Comparison of ENCODE assay signal across 2 cellular contexts in genomic region chr4:118281611-118282442, GRCh38.
TF ChIP-seq lines count a peak whose summit lies in the region.

No MANE protein-coding gene starts in this region.

TF ChIP-seq in WTC11, 78 proteins besides CTCF, POLR2A, EP300 and RAD21 (continued from another document):
- TF ChIP-seq ZNF532 (CRISPR knock-in tag; IDR thresholded peaks at IDR 0.05; ENCODE audit: borderline replicate concordance) (no peak), TEAD1 (CRISPR knock-in tag; IDR thresholded peaks at IDR 0.05) (0 out of 2 replicates have a peak, but pooled peaks have one; percentile 40), ZNF423 (CRISPR knock-in tag; IDR thresholded peaks at IDR 0.05) (peak; percentile 12; the same call in 1 of the 2 replicates), AR (CRISPR knock-in tag; IDR thresholded peaks at IDR 0.05) (peak; percentile 70; the same call in 1 of the 2 replicates), NR1H2 (CRISPR knock-in tag; IDR thresholded peaks at IDR 0.05) (no peak), ZNF138 (CRISPR knock-in tag; conservative IDR thresholded peaks at IDR 0.05) (no peak), NFE2L1 (CRISPR knock-in tag; IDR thresholded peaks at IDR 0.05) (no peak)

TF ChIP-seq in HepG2, 621 proteins besides CTCF, POLR2A, EP300 and RAD21 (continued from another document and continues in another):
- TF ChIP-seq TEF (CRISPR knock-in tag; IDR thresholded peaks at IDR 0.05) (no peak), KMT2B (CRISPR knock-in tag; IDR thresholded peaks at IDR 0.05) (no peak), NCOA5 (CRISPR knock-in tag; IDR thresholded peaks at IDR 0.05) (no peak), KLF15 (CRISPR knock-in tag; IDR thresholded peaks at IDR 0.05; ENCODE audit: borderline replicate concordance) (no peak), NFAT5 (CRISPR knock-in tag; IDR thresholded peaks at IDR 0.05) (no peak), ZNF138 (CRISPR knock-in tag; IDR thresholded peaks at IDR 0.05; ENCODE audit: low read depth) (no peak), ZNF530 (CRISPR knock-in tag; IDR thresholded peaks at IDR 0.05; ENCODE audit: low read depth) (no peak), ZBTB8A (CRISPR knock-in tag; IDR thresholded peaks at IDR 0.05; ENCODE audit: borderline replicate concordance, low read depth) (no peak), SAP130 (CRISPR knock-in tag; IDR thresholded peaks at IDR 0.05; ENCODE audit: low read depth) (no peak), ZNF879 (CRISPR knock-in tag; IDR thresholded peaks at IDR 0.05) (no peak), ZNF10 (CRISPR knock-in tag; IDR thresholded peaks at IDR 0.05; ENCODE audit: borderline replicate concordance, low read depth) (no peak), HNF4A (CRISPR knock-in tag; IDR thresholded peaks at IDR 0.05) (no peak), ZNF143 (CRISPR knock-in tag; IDR thresholded peaks at IDR 0.05) (no peak), CSRNP2 (CRISPR knock-in tag; conservative IDR thresholded peaks at IDR 0.05; ENCODE audit: low read depth) (no peak), ZFY (CRISPR knock-in tag; IDR thresholded peaks at IDR 0.05) (no peak), DDIT3 (CRISPR knock-in tag; IDR thresholded peaks at IDR 0.05) (no peak), HNRNPK (IDR thresholded peaks at IDR 0.05; ENCODE audit: low read depth, low read length, poor library complexity, severe bottlenecking) (no peak), ZNF775 (CRISPR knock-in tag; IDR thresholded peaks at IDR 0.05; ENCODE audit: borderline replicate concordance) (no peak), ZBTB38 (CRISPR knock-in tag; IDR thresholded peaks at IDR 0.05) (no peak), ZFP1 (CRISPR knock-in tag; IDR thresholded peaks at IDR 0.05) (no peak), ZNF746 (CRISPR knock-in tag; IDR thresholded peaks at IDR 0.05) (no peak), ZNF335 (CRISPR knock-in tag; IDR thresholded peaks at IDR 0.05) (no peak), RXRB (CRISPR knock-in tag; IDR thresholded peaks at IDR 0.05; ENCODE audit: borderline replicate concordance) (no peak), ZNF891 (CRISPR knock-in tag; IDR thresholded peaks at IDR 0.05) (no peak), JUND (CRISPR knock-in tag; IDR thresholded peaks at IDR 0.05) (no peak), ZBTB33 (CRISPR knock-in tag; IDR thresholded peaks at IDR 0.05) (0 out of 2 replicates have a peak, but pooled peaks have one; percentile 13), BCL3 (CRISPR knock-in tag; IDR thresholded peaks at IDR 0.05) (no peak), RBM22 (optimal IDR thresholded peaks at IDR 0.05; ENCODE audit: low read length) (peak; percentile 99), MBD4 (IDR thresholded peaks at IDR 0.05; ENCODE audit: borderline replicate concordance, low read length) (peak; percentile 1; the same call in 1 of the 2 replicates), ZNF468 (CRISPR knock-in tag; IDR thresholded peaks at IDR 0.05) (no peak), ZSCAN22 (CRISPR knock-in tag; IDR thresholded peaks at IDR 0.05) (no peak), DMTF1 (CRISPR knock-in tag; IDR thresholded peaks at IDR 0.05) (no peak), ZNF749 (CRISPR knock-in tag; IDR thresholded peaks at IDR 0.05; ENCODE audit: borderline replicate concordance) (no peak), ZNF367 (CRISPR knock-in tag; IDR thresholded peaks at IDR 0.05; ENCODE audit: borderline replicate concordance) (no peak), ZNF503 (CRISPR knock-in tag; IDR thresholded peaks at IDR 0.05) (no peak), KDM5B (CRISPR knock-in tag; IDR thresholded peaks at IDR 0.05; ENCODE audit: borderline replicate concordance) (no peak), RNF219 (CRISPR knock-in tag; IDR thresholded peaks at IDR 0.05) (no peak), ZNF577 (CRISPR knock-in tag; IDR thresholded peaks at IDR 0.05; ENCODE audit: borderline replicate concordance, low read depth) (no peak), MIER3 (CRISPR knock-in tag; IDR thresholded peaks at IDR 0.05; ENCODE audit: borderline replicate concordance) (no peak)
